10 cellular contexts compared by ENCODE assay signal in genomic region chrX:119041175-119041574, GRCh38. TPM values are rescaled to one million over a fixed set of nuclear protein-coding genes. Genes with fewer than 3 reads are reported as not detected.
DNase-seq lines count a peak whose midpoint lies in the region; ATAC-seq, FAIRE-seq and TF ChIP-seq lines count a peak whose summit lies in the region.
"Had no signal": no experiment of that assay in that cellular context is flagged by ENCODE, and none has a peak within 500 bp of the region (broad histone marks: within the 10 kb centered on the region; RNA-seq: fewer than 3 reads in every experiment).

No MANE protein-coding gene starts in this region.

- H3K9ac ChIP-seq in endothelial cell of umbilical vein (replicated peaks; ENCODE audit: extremely low read depth, insufficient read depth, low read length) = no peak overlapping the region

- TF ChIP-seq CTCF in endothelial cell of umbilical vein (IDR thresholded peaks at IDR 0.05; ENCODE audit: extremely low read depth in 1 of 2, insufficient read depth in 1 of 2, low read depth in 1 of 2, low read length in 2 of 2) = no peak
- TF ChIP-seq CTCF in progenitor cell of endocrine pancreas (IDR thresholded peaks at IDR 0.05; ENCODE audit: unreplicated experiment) = no peak
- no peak for TF ChIP-seq CTCF in GM10248 (IDR thresholded peaks at IDR 0.05; ENCODE audit: control extremely low read depth, extremely low read depth, low read depth, missing control alignments)

- ATAC-seq in GM18861 (IDR thresholded peaks at IDR 0.05; ENCODE audit: unreplicated experiment) = no peak
- ATAC-seq: CD8-positive, alpha-beta T cell had no signal

- no peak for TF ChIP-seq POLR2A in endothelial cell of umbilical vein (IDR thresholded peaks at IDR 0.05; ENCODE audit: low read depth, low read length)

- H3K9me1 ChIP-seq in endothelial cell of umbilical vein (replicated peaks; ENCODE audit: control insufficient read depth, extremely low read depth, insufficient read depth, low read length) = no peaks in the 10 kb centered on the region

- H3K36me3 Mint-ChIP-seq in progenitor cell of endocrine pancreas (ENCODE audit: insufficient read depth) = no peaks in the 10 kb centered on the region
- H3K36me3 Mint-ChIP-seq: CD8-positive, alpha-beta T cell had no signal

- FAIRE-seq in endothelial cell of umbilical vein (lab: Jason Lieb, UNC) = peak; percentile 88

- peak overlapping the region; percentile 39 for H3K4me2 ChIP-seq in endothelial cell of umbilical vein (ENCODE audit: insufficient read depth, low read length)

- no peaks in the 10 kb centered on the region for H3K27me3 Mint-ChIP-seq in progenitor cell of endocrine pancreas
- H3K27me3 Mint-ChIP-seq: activated CD4-positive, alpha-beta T cell treated with anti-CD3 and anti-CD28 coated beads, Interleukin-2, amount 10 ng/mL, durations not matched to agents 24 days and 14 days had no signal

- H3K36me3 ChIP-seq in endothelial cell of umbilical vein (ENCODE audit: control insufficient read depth in 2 of 2, extremely low read depth in 1 of 2, insufficient read depth in 2 of 2, low read length in 2 of 2) = no peaks in the 10 kb centered on the region

- H3K79me2 ChIP-seq in endothelial cell of umbilical vein (ENCODE audit: control insufficient read depth, insufficient read depth, low read length) = no peaks in the 10 kb centered on the region

- dilution Hi-C loops in endothelial cell of umbilical vein (cut with MboI; ENCODE audit: extremely low pct_ligation_motif_present, low sequenced_read_pairs) = no loop called here

- no peak overlapping the region for H3K27ac Mint-ChIP-seq in progenitor cell of endocrine pancreas
- H3K27ac Mint-ChIP-seq: activated CD4-positive, alpha-beta T cell treated with anti-CD3 and anti-CD28 coated beads, Interleukin-2, amount 10 ng/mL, durations not matched to agents 24 days and 14 days; CD8-positive, alpha-beta T cell had no signal

- peaks cover 9% of the 10 kb centered on the region for H3K9me3 Mint-ChIP-seq in progenitor cell of endocrine pancreas (ENCODE audit: low read depth)
- H3K9me3 Mint-ChIP-seq: activated CD4-positive, alpha-beta T cell treated with anti-CD3 and anti-CD28 coated beads, Interleukin-2, amount 10 ng/mL, durations not matched to agents 24 days and 14 days; CD8-positive, alpha-beta T cell had no signal

- H3K4me3 ChIP-seq in endothelial cell of umbilical vein (replicated peaks in 1 of 3; ENCODE audit: insufficient read depth in 1 of 3, low read depth in 1 of 3, low read length in 3 of 3) = no peak overlapping the region

- CTCF ChIA-PET in endothelial cell of umbilical vein (lab: Charles Lee) (interaction anchor here (0.6 to 1.1 kb wide), 5 partner anchors 16 to 202 kb away, joined by 3 read pairs; no protein-coding TSS in a partner anchor), GM10248 (lab: Yijun Ruan, JAX) (interaction anchor here (1.2 kb wide), 1 partner anchor 8 kb away, joined by 3 read pairs; no protein-coding TSS in a partner anchor)

- no TSS peak for BruUV-seq in endothelial cell of umbilical vein (replicated peaks; lab: Mats Ljungman, UMichigan)

- no peak overlapping the region for H3K4me3 Mint-ChIP-seq in progenitor cell of endocrine pancreas (ENCODE audit: low read depth)
- H3K4me3 Mint-ChIP-seq: activated CD4-positive, alpha-beta T cell treated with anti-CD3 and anti-CD28 coated beads, Interleukin-2, amount 10 ng/mL, durations not matched to agents 24 days and 14 days; CD8-positive, alpha-beta T cell had no signal

- intact Hi-C loops in endothelial cell of umbilical vein (cut with micrococcal nuclease) = loop anchor here (2.0 kb wide), 1 partner anchor 26 kb away; no protein-coding TSS in a partner anchor

- H4K20me1 ChIP-seq in endothelial cell of umbilical vein (replicated peaks; ENCODE audit: control insufficient read depth, extremely low read depth, insufficient read depth, low read length) = no peaks in the 10 kb centered on the region

- H3K4me1 Mint-ChIP-seq in progenitor cell of endocrine pancreas (ENCODE audit: low read depth) = no peaks in the 10 kb centered on the region
- H3K4me1 Mint-ChIP-seq: activated CD4-positive, alpha-beta T cell treated with anti-CD3 and anti-CD28 coated beads, Interleukin-2, amount 10 ng/mL, durations not matched to agents 24 days and 14 days had no signal

- peak overlapping the region; percentile 43 for H3K27ac ChIP-seq in endothelial cell of umbilical vein (ENCODE audit: insufficient read depth, low read depth, low read length)

- no peak overlapping the region for H2AFZ ChIP-seq in endothelial cell of umbilical vein (ENCODE audit: low read depth, low read length)

- peaks cover 20% of the 10 kb centered on the region for H3K4me1 ChIP-seq in endothelial cell of umbilical vein (ENCODE audit: control insufficient read depth, extremely low read depth, insufficient read depth, low read length)

- no peaks in the 10 kb centered on the region for H3K27me3 ChIP-seq in endothelial cell of umbilical vein (ENCODE audit: control insufficient read depth in 2 of 2, insufficient read depth in 2 of 2, low read length in 2 of 2)

- DNase-seq in AG08395 (ENCODE audit: low spot score) (peak; percentile 79), NCI-H226 (peak; percentile 66), endothelial cell of umbilical vein (ENCODE audit: low read depth, low spot score) (peak; percentile 90), lung microvascular endothelial cell (ENCODE audit: low read depth in 2 of 2) (peak; percentile 86 to 91), progenitor cell of endocrine pancreas (ENCODE audit: low spot score, unreplicated experiment) (no peak), GM10248 (ENCODE audit: extremely low spot score) (no peak)
- DNase-seq in effector CD4-positive, alpha-beta T cell = no peak
- DNase-seq: activated CD4-positive, alpha-beta T cell treated with anti-CD3 and anti-CD28 coated beads, Interleukin-2, amount 10 ng/mL, durations not matched to agents 24 days and 14 days; CD8-positive, alpha-beta T cell had no signal

- no peaks in the 10 kb centered on the region for H3K9me3 ChIP-seq in endothelial cell of umbilical vein (replicated peaks; ENCODE audit: control insufficient read depth, insufficient read depth, low read length)

- POLR2A ChIA-PET in endothelial cell of umbilical vein (lab: Charles Lee) = interaction anchor here (1.0 kb wide), 1 partner anchor 26 kb away, joined by 4 read pairs; no protein-coding TSS in a partner anchor
- POLR2A ChIA-PET in GM10248 (lab: Yijun Ruan, JAX) = no interaction called here

TF ChIP-seq in endothelial cell of umbilical vein, 7 proteins besides CTCF, POLR2A, EP300 and RAD21:
- no peak for TF ChIP-seq MYC (IDR thresholded peaks at IDR 0.05; ENCODE audit: low read depth, low read length)
- TF ChIP-seq FOS (IDR thresholded peaks at IDR 0.05; ENCODE audit: borderline replicate concordance, insufficient read depth, low read length) = peak; percentile 95
- TF ChIP-seq JUN (IDR thresholded peaks at IDR 0.05; ENCODE audit: borderline replicate concordance, insufficient read depth, insufficient read length, low read depth) = peak; percentile 88
- peak; percentile 49 for TF ChIP-seq GATA2 (IDR thresholded peaks at IDR 0.05; ENCODE audit: insufficient read depth, insufficient read length, low read depth, low read length)

RNA-seq across cellular contexts. Expression of gene CT47C1, which starts 31.6 kb away (rescaled TPM):
- total RNA-seq in endothelial cell of umbilical vein (not detected in 2 replicates), lung microvascular endothelial cell (not detected in 2 replicates), progenitor cell of endocrine pancreas (not detected in 2 replicates)
- polyA plus RNA-seq in endothelial cell of umbilical vein = not detected in 2 replicates
- not detected in 2 replicates for polyA plus RNA-seq in endothelial cell of umbilical vein (2011; cell fraction: cytosol; rRNA removed)
- not detected in 2 replicates for polyA plus RNA-seq in endothelial cell of umbilical vein (2011; cell fraction: nucleus; rRNA removed)
- polyA plus RNA-seq in endothelial cell of umbilical vein (2012) = not detected in 2 replicates
- polyA minus RNA-seq in endothelial cell of umbilical vein = not detected in 2 replicates
- not detected for polyA minus RNA-seq in endothelial cell of umbilical vein (2011; cell fraction: cytosol; rRNA and poly(A)+ RNA removed)
- polyA minus RNA-seq in endothelial cell of umbilical vein (2011; cell fraction: nucleus; rRNA and poly(A)+ RNA removed) = not detected in 2 replicates
- total RNA-seq: activated CD4-positive, alpha-beta T cell treated with anti-CD3 and anti-CD28 coated beads, Interleukin-2, amount 10 ng/mL, durations not matched to agents 24 days and 14 days; CD8-positive, alpha-beta T cell had no signal

Comparison
In these comparisons a context has a peak if more than half of its experiments do, and no peak if none do; other contexts are left out.
1. DNase-seq: peak in AG08395 (single experiment), NCI-H226 (single experiment), endothelial cell of umbilical vein (single experiment) and lung microvascular endothelial cell (2 of 2); none in effector CD4-positive, alpha-beta T cell (single experiment), progenitor cell of endocrine pancreas (single experiment) and GM10248 (single experiment).